In genomic region chr13:105817011-105817410, GRCh38 we compare ENCODE assay signal across 20 cellular contexts.
DNase-seq lines count a peak whose midpoint lies in the region; ATAC-seq lines count a peak whose summit lies in the region.
"Had no signal": no experiment of that assay in that cellular context is flagged by ENCODE, and none has a peak within 500 bp of the region (broad histone marks: within the 10 kb centered on the region; RNA-seq: fewer than 3 reads in every experiment).

No MANE protein-coding gene starts in this region.

- H2AFZ ChIP-seq in mesenchymal stem cell (ENCODE audit: low read depth, low read length) = no peak overlapping the region

- H3K79me2 ChIP-seq in mesendoderm (ENCODE audit: control insufficient read depth, insufficient read depth, low read length) = no peaks in the 10 kb centered on the region

- H3K36me3 ChIP-seq in mesendoderm (ENCODE audit: control insufficient read depth, insufficient read depth, low read length) = no peaks in the 10 kb centered on the region
- no peaks in the 10 kb centered on the region for H3K36me3 ChIP-seq in mesenchymal stem cell (ENCODE audit: control insufficient read depth in 1 of 2, insufficient read depth in 2 of 2, low read depth in 1 of 2, low read length in 2 of 2)
- H3K36me3 ChIP-seq: ascending aorta, esophagus muscularis mucosa, heart right ventricle, MG63 had no signal

- H3K23ac ChIP-seq in mesendoderm (ENCODE audit: low read length) (no peak overlapping the region), mesenchymal stem cell (ENCODE audit: low read length in 2 of 2) (no peak overlapping the region)

- H2AK5ac ChIP-seq in mesendoderm (ENCODE audit: low read length) (no peak overlapping the region), mesenchymal stem cell (ENCODE audit: low read length, severe bottlenecking) (no peak overlapping the region)

- H3K56ac ChIP-seq in mesendoderm (ENCODE audit: low read length) = no peak overlapping the region

- H4K91ac ChIP-seq in mesenchymal stem cell (ENCODE audit: low read length) = no peak overlapping the region

- H3K27ac ChIP-seq in epithelial cell of prostate (peak overlapping the region; percentile 33), mesendoderm (ENCODE audit: low read depth, low read length) (no peak overlapping the region), mesenchymal stem cell (ENCODE audit: low read length, poor library complexity, severe bottlenecking) (no peak overlapping the region)
- H3K27ac ChIP-seq: ascending aorta, esophagus muscularis mucosa, heart right ventricle had no signal

- H3K27me3 ChIP-seq in mesendoderm (ENCODE audit: insufficient read depth, low read length, poor library complexity) = no peaks in the 10 kb centered on the region
- H3K27me3 ChIP-seq in mesenchymal stem cell (ENCODE audit: control insufficient read depth in 1 of 2, insufficient read depth in 1 of 2, low read length in 2 of 2) = no peaks in the 10 kb centered on the region
- H3K27me3 ChIP-seq: ascending aorta, esophagus muscularis mucosa, heart right ventricle, MG63 had no signal

- H3K4me1 ChIP-seq in mesendoderm (ENCODE audit: control insufficient read depth, low read depth, low read length) (peaks cover 11% of the 10 kb centered on the region), mesenchymal stem cell (ENCODE audit: control insufficient read depth, insufficient read depth, low read depth, low read length) (peaks cover 4% of the 10 kb centered on the region)
- H3K4me1 ChIP-seq: ascending aorta, heart right ventricle had no signal

- no peak overlapping the region for H2BK5ac ChIP-seq in mesendoderm (ENCODE audit: low read length)
- no peak overlapping the region for H2BK5ac ChIP-seq in mesenchymal stem cell (ENCODE audit: low read depth, low read length, poor library complexity, severe bottlenecking)

- in situ Hi-C loops in G401 (cut with HindIII; ENCODE audit: low sequenced_read_pairs) = no loop called here

- H3K4me2 ChIP-seq in mesendoderm (ENCODE audit: low read length) (no peak overlapping the region), mesenchymal stem cell (ENCODE audit: low read length, poor library complexity, severe bottlenecking) (no peak overlapping the region)

- H4K5ac ChIP-seq in mesendoderm (ENCODE audit: low read length) = no peak overlapping the region

- H3K4ac ChIP-seq in mesendoderm (ENCODE audit: low read depth, low read length) (no peak overlapping the region), mesenchymal stem cell (ENCODE audit: low read depth in 1 of 2, low read length in 2 of 2) (no peak overlapping the region)

- H3K18ac ChIP-seq in mesendoderm (ENCODE audit: low read length) (no peak overlapping the region), mesenchymal stem cell (ENCODE audit: low read depth in 1 of 2, low read length in 2 of 2) (no peak overlapping the region)

- H2BK15ac ChIP-seq in mesendoderm (replicated peaks; ENCODE audit: low read depth) = no peak overlapping the region
- no peak overlapping the region for H2BK15ac ChIP-seq in mesenchymal stem cell (ENCODE audit: low read depth, poor library complexity, severe bottlenecking)

- H3K14ac ChIP-seq in mesenchymal stem cell (ENCODE audit: low read length in 2 of 2) = no peak overlapping the region

- no peak overlapping the region for H2BK120ac ChIP-seq in mesendoderm (ENCODE audit: low read depth, low read length)
- H2BK120ac ChIP-seq in mesenchymal stem cell (ENCODE audit: low read depth, low read length) = no peak overlapping the region

- DNase-seq in G401 (ENCODE audit: low spot score) (peak; percentile 41), NCI-H1417 treated with DMSO at 0.1 percent for 48 hours (lab: John Stamatoyannopoulos, UW) (peak; percentile 19), epithelial cell of prostate (ENCODE audit: low read depth, low spot score) (peak; percentile 49), mesendoderm (peak; percentile 94), mesenchymal stem cell (no peak), NAMALWA (ENCODE audit: low spot score) (no peak)
- no peak for DNase-seq in stimulated activated naive CD8-positive, alpha-beta T cell treated with anti-CD3 and anti-CD28 coated beads, Interleukin-15, Interleukin-2, amounts not matched to agents 100 U/mL and 50 U/mL, for 24 hours
- DNase-seq: activated CD8-positive, alpha-beta memory T cell treated with anti-CD3 and anti-CD28 coated beads, Interleukin-2, amount 50 U/mL, for 4 hours; activated naive CD4-positive, alpha-beta T cell treated with Interleukin-2 at 50 U/mL for 16 hours; Calu3; heart right ventricle; MG63; nephron progenitor cell; retina; T-helper 2 cell had no signal

- H3K9ac ChIP-seq in mesendoderm (ENCODE audit: low read length) = no peak overlapping the region
- H3K9ac ChIP-seq in mesenchymal stem cell (ENCODE audit: low read length) = no peak overlapping the region

- ATAC-seq in stimulated activated naive CD8-positive, alpha-beta T cell treated with anti-CD3 and anti-CD28 coated beads, Interleukin-15, Interleukin-2, amounts not matched to agents 100 U/mL and 50 U/mL, for 24 hours = no peak
- no peak for ATAC-seq in GM18873 (IDR thresholded peaks at IDR 0.05; ENCODE audit: low FRiP score, unreplicated experiment)
- ATAC-seq: heart right ventricle, Right ventricle myocardium inferior had no signal

- no peaks in the 10 kb centered on the region for H3K9me3 ChIP-seq in mesenchymal stem cell (ENCODE audit: control insufficient read depth, low read length)
- H3K9me3 ChIP-seq: ascending aorta, esophagus muscularis mucosa, heart right ventricle, MG63 had no signal

- WGBS in mesendoderm (ENCODE audit: extremely low coverage, insufficient coverage, low lambda C conversion rate) = no CpG with 5 or more reads among the region's 4 CpGs
- 58% methylated on average over 4 of the region's 4 CpGs for WGBS in mesenchymal stem cell

- no peak overlapping the region for H4K8ac ChIP-seq in mesendoderm (ENCODE audit: low read depth, low read length)
- no peak overlapping the region for H4K8ac ChIP-seq in mesenchymal stem cell (ENCODE audit: low read length)

- no peak overlapping the region for H2BK12ac ChIP-seq in mesenchymal stem cell (ENCODE audit: low read length in 2 of 2)

- H3K79me1 ChIP-seq in mesendoderm (ENCODE audit: low read length) = no peaks in the 10 kb centered on the region
- no peaks in the 10 kb centered on the region for H3K79me1 ChIP-seq in mesenchymal stem cell (replicated peaks; ENCODE audit: low read length, poor library complexity, severe bottlenecking)

- H3K4me3 ChIP-seq in mesendoderm (ENCODE audit: low read length) = no peak overlapping the region
- H3K4me3 ChIP-seq in mesenchymal stem cell (ENCODE audit: insufficient read depth in 1 of 2, low read depth in 1 of 2, low read length in 2 of 2) = no peak overlapping the region
- H3K4me3 ChIP-seq: ascending aorta, esophagus muscularis mucosa, heart right ventricle, lung, MG63 had no signal

Comparison
In these comparisons a context has a peak if more than half of its experiments do, and no peak if none do; other contexts are left out.
1. DNase-seq: peak in G401 (single experiment), NCI-H1417 treated with DMSO at 0.1 percent for 48 hours (single experiment), epithelial cell of prostate (single experiment) and mesendoderm (single experiment); none in mesenchymal stem cell (single experiment), NAMALWA (single experiment) and stimulated activated naive CD8-positive, alpha-beta T cell treated with anti-CD3 and anti-CD28 coated beads, Interleukin-15, Interleukin-2, amounts not matched to agents 100 U/mL and 50 U/mL, for 24 hours (single experiment).